ENCODE assay signal across 8 cellular contexts in the genomic region with DNA sequence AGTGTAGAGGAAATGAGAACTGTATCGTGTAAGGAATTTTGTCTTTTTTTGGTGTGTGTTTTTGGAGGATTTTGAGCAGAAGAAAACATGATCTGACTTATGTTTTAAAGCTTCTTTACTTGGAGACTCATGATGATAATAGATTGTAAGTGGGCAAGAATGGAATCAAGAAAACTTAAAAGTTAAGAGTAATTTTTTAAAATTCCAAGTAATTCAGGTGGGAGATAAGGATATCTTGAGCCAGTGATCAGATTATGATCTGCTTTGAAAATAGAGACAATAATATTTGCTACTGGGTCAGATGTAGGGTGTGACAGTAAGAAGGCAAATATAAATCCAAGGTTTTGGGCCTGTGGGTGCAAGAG. TPM values are rescaled to one million over a fixed set of nuclear protein-coding genes. Genes with fewer than 3 reads are reported as not detected.
DNase-seq lines count a peak whose midpoint lies in the region; TF ChIP-seq lines count a peak whose summit lies in the region.

No MANE protein-coding gene starts in this region.

- H3K79me2 ChIP-seq in GM23248 (ENCODE audit: insufficient read depth) = peaks cover 42% of the 10 kb centered on the region

- in situ Hi-C loops in GM23248 (cut with MboI) = no loop called here

- H3K9ac ChIP-seq in GM23248 = peak overlapping the region; percentile 92
- peak overlapping the region; percentile 82 for H3K9ac ChIP-seq in iPS-18a (ENCODE audit: low read length)
- peak overlapping the region; percentile 89 to 90 for H3K9ac ChIP-seq in stomach smooth muscle (ENCODE audit: low read length in 2 of 2)

- intact Hi-C loops in ascending aorta (cut with DNase I) = loop anchor here (2.0 to 10.0 kb wide), 6 partner anchors 40 to 1797 kb away; a partner anchor contains a TSS

- no peaks in the 10 kb centered on the region for H3K9me2 ChIP-seq in GM23248 (ENCODE audit: insufficient read depth)

- peaks cover 9% of the 10 kb centered on the region; the same call in 1 of the 2 replicates for H3K4me1 ChIP-seq in GM23248 (ENCODE audit: insufficient read depth)
- peaks cover 0 to 15% of the 10 kb centered on the region in 2 donors for H3K4me1 ChIP-seq in ascending aorta
- peaks cover 6% of the 10 kb centered on the region for H3K4me1 ChIP-seq in iPS-18a (ENCODE audit: control insufficient read depth, low read depth, low read length)
- H3K4me1 ChIP-seq in stomach smooth muscle (ENCODE audit: control insufficient read depth, insufficient read depth, low read length) = peaks cover 3% of the 10 kb centered on the region

- H3K27me3 ChIP-seq in GM23248 (replicated peaks; ENCODE audit: insufficient read depth) (no peaks in the 10 kb centered on the region), ascending aorta (no peaks in the 10 kb centered on the region), iPS-18a (ENCODE audit: control insufficient read depth, insufficient read depth, low read length) (peaks cover 15% of the 10 kb centered on the region), stomach smooth muscle (ENCODE audit: control insufficient read depth in 1 of 2, insufficient read depth in 2 of 2, low read length in 2 of 2) (no peaks in the 10 kb centered on the region)

- no peak for DNase-seq in GM23248
- no peak for DNase-seq in ascending aorta (ENCODE audit: low spot score in 2 of 2)
- no peak for DNase-seq in stimulated activated naive CD4-positive, alpha-beta T cell (lab: John Stamatoyannopoulos, UW)
- DNase-seq in hypothalamus (lab: John Stamatoyannopoulos, UW) = no peak
- DNase-seq in kidney glomerular epithelial cell (lab: John Stamatoyannopoulos, UW) = no peak
- no peak for DNase-seq in stimulated activated naive CD4-positive, alpha-beta T cell treated with Interleukin-2 at 50 U/mL for 16 hours (lab: John Stamatoyannopoulos, UW)

- H3F3A ChIP-seq in GM23248 (ENCODE audit: insufficient read depth) = peaks cover 43% of the 10 kb centered on the region

- no peaks in the 10 kb centered on the region for H3K36me3 ChIP-seq in GM23248 (ENCODE audit: low read depth)
- H3K36me3 ChIP-seq in ascending aorta = peaks cover 8 to 11% of the 10 kb centered on the region in 2 donors
- peaks cover 6% of the 10 kb centered on the region for H3K36me3 ChIP-seq in iPS-18a (ENCODE audit: control insufficient read depth, low read depth, low read length)
- H3K36me3 ChIP-seq in stomach smooth muscle (ENCODE audit: control insufficient read depth in 2 of 2, insufficient read depth in 2 of 2, low read length in 2 of 2) = peaks cover 10 to 11% of the 10 kb centered on the region in 2 donors

- H3K27ac ChIP-seq in GM23248 = peak overlapping the region; percentile 90
- peak overlapping the region in 1 of 2 donors; percentile 76 for H3K27ac ChIP-seq in ascending aorta
- H3K27ac ChIP-seq in iPS-18a (ENCODE audit: low read length) = peak overlapping the region; percentile 54
- peak overlapping the region; percentile 81 for H3K27ac ChIP-seq in stomach smooth muscle (ENCODE audit: low read length)

- H2AFZ ChIP-seq in GM23248 = peak overlapping the region; percentile 98

- H3K4me2 ChIP-seq in GM23248 (ENCODE audit: unreplicated experiment) = peak overlapping the region; percentile 98

- no peak for TF ChIP-seq CTCF in ascending aorta (IDR thresholded peaks at IDR 0.05)

- H3K9me3 ChIP-seq in GM23248 (ENCODE audit: low read depth) (no peaks in the 10 kb centered on the region), ascending aorta (no peaks in the 10 kb centered on the region), iPS-18a (ENCODE audit: control insufficient read depth, low read depth, low read length) (no peaks in the 10 kb centered on the region), stomach smooth muscle (ENCODE audit: control insufficient read depth in 2 of 2, low read length in 2 of 2) (no peaks in the 10 kb centered on the region)

- 3 to 6% methylated on average over 1 of the region's 1 CpG for WGBS in GM23248 (ENCODE audit: low coverage in 1 of 2, low lambda C conversion rate in 2 of 2, missing lambda C conversion rate in 2 of 2), 2 experiments

- H3K4me3 ChIP-seq in GM23248 (peak overlapping the region; percentile 97), ascending aorta (peak overlapping the region; percentile 70 to 80), iPS-18a (ENCODE audit: low read length) (peak overlapping the region; percentile 87), stomach smooth muscle (ENCODE audit: low read length in 2 of 2) (peak overlapping the region; percentile 73 to 91)

- no peaks in the 10 kb centered on the region for H4K20me1 ChIP-seq in GM23248 (ENCODE audit: insufficient read depth)

RNA-seq across cellular contexts. Expression of a gene that starts 0.7 kb away (rescaled TPM):
- total RNA-seq in GM23248 (2014; rRNA removed; shearing (Covaris generic)) = 17.5 and 28.5 TPM in 2 replicates
- polyA plus RNA-seq in GM23248 (2016; fragmentation: Nextera tagmentation; extraction: Ambion mirVana) = 14.1 and 15.0 TPM in 2 replicates
- total RNA-seq in ascending aorta = 2.6 TPM

RNA-seq across cellular contexts. Expression of a gene that starts 8.6 kb away (rescaled TPM):
- 0.97 and 1.9 TPM in 2 replicates for total RNA-seq in GM23248 (2014; rRNA removed; shearing (Covaris generic))
- polyA plus RNA-seq in GM23248 (2016; fragmentation: Nextera tagmentation; extraction: Ambion mirVana) = 3.2 and 3.5 TPM in 2 replicates
- total RNA-seq in ascending aorta = not detected

RNA-seq across cellular contexts. Expression of a gene that starts 13.7 kb away (rescaled TPM):
- 4.9 and 6.7 TPM in 2 replicates for total RNA-seq in GM23248 (2014; rRNA removed; shearing (Covaris generic))
- 4.1 and 5.0 TPM in 2 replicates for polyA plus RNA-seq in GM23248 (2016; fragmentation: Nextera tagmentation; extraction: Ambion mirVana)
- total RNA-seq in ascending aorta = 3.0 TPM

RNA-seq across cellular contexts. Expression of a gene that starts 15.6 kb away (rescaled TPM):
- total RNA-seq in GM23248 (2014; rRNA removed; shearing (Covaris generic)) = 3.7 and 4.2 TPM in 2 replicates
- 3.5 and 3.6 TPM in 2 replicates for polyA plus RNA-seq in GM23248 (2016; fragmentation: Nextera tagmentation; extraction: Ambion mirVana)
- 3.1 TPM for total RNA-seq in ascending aorta

RNA-seq across cellular contexts. Expression of a gene that starts 42.6 kb away (rescaled TPM):
- 7.3 and 12.8 TPM in 2 replicates for total RNA-seq in GM23248 (2014; rRNA removed; shearing (Covaris generic))
- 5.8 TPM in 2 replicates for polyA plus RNA-seq in GM23248 (2016; fragmentation: Nextera tagmentation; extraction: Ambion mirVana)
- 3.7 TPM for total RNA-seq in ascending aorta
